In the genomic region with DNA sequence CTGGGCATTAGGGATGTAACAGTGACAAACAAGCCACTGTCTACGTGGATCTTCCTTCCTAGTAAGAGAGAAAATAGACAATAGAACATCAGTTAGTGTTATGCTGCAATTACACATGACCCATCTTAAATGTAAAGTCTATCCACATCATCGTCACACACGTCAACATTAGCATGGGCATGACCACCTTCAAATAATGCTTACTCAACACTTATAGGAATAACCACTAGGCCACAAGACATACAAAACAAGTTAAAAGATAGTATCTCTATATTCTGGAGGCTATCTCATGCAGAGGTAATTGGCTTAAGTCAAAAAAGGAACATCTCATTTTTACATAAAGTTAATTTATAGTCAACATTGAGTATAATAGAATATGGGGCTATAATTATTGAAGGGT, we compare ENCODE assay signal across 26 cellular contexts.
DNase-seq lines count a peak whose midpoint lies in the region; ATAC-seq, FAIRE-seq and TF ChIP-seq lines count a peak whose summit lies in the region.
"Had no signal": no experiment of that assay in that cellular context is flagged by ENCODE, and none has a peak within 500 bp of the region (broad histone marks: within the 10 kb centered on the region; RNA-seq: fewer than 3 reads in every experiment).

No MANE protein-coding gene starts in this region.

- H3K27me3 Mint-ChIP-seq in activated naive CD8-positive, alpha-beta T cell treated with anti-CD3 and anti-CD28 coated beads for 36 hours: peaks cover 19% of the 10 kb centered on the region

- H3K27me3 ChIP-seq in HepG2 (ENCODE audit: control insufficient read depth in 1 of 2, insufficient read depth in 2 of 2, low read length in 2 of 2) (peaks cover 0 to 11% of the 10 kb centered on the region in 2 experiments; a peak in 1 of 5 replicates), right lobe of liver (no peaks in the 10 kb centered on the region), K562 (ENCODE audit: control insufficient read depth in 2 of 2, insufficient read depth in 2 of 2, low read length in 2 of 2) (no peaks in the 10 kb centered on the region)
- H3K27me3 ChIP-seq: BE2C, BLaER1 had no signal

- intact Hi-C loops in HepG2 (cut with micrococcal nuclease; ENCODE audit: unreplicated experiment): no loop called here
- intact Hi-C loops in right lobe of liver (cut with DNase I): no loop called here
- intact Hi-C loops in K562 (cut with micrococcal nuclease): no loop called here

- no peak overlapping the region for H3K9ac ChIP-seq in HepG2 (ENCODE audit: insufficient read depth, low read depth, low read length)
- H3K9ac ChIP-seq in K562 (ENCODE audit: insufficient read depth in 1 of 2, low read depth in 2 of 2, low read length in 2 of 2): no peak overlapping the region
- H3K9ac ChIP-seq: BLaER1 had no signal

- POLR2A ChIA-PET in HepG2 (lab: Yijun Ruan, JAX): no interaction called here
- POLR2A ChIA-PET in K562 (lab: Yijun Ruan, JAX): no interaction called here

- TF ChIP-seq EP300 in HepG2 (IDR thresholded peaks at IDR 0.05; ENCODE audit: low read depth in 2 of 2, low read length in 2 of 2) (no peak), HepG2 (CRISPR knock-in tag; IDR thresholded peaks at IDR 0.05; ENCODE audit: borderline replicate concordance) (no peak), K562 (IDR thresholded peaks at IDR 0.05; ENCODE audit: low read length) (no peak)

- H3K4me1 ChIP-seq in HepG2 (ENCODE audit: insufficient read depth, low read length) (no peaks in the 10 kb centered on the region), right lobe of liver (no peaks in the 10 kb centered on the region), K562 (replicated peaks in 1 of 2; ENCODE audit: control insufficient read depth in 2 of 2, insufficient read depth in 2 of 2, low read length in 2 of 2) (no peaks in the 10 kb centered on the region)
- H3K4me1 ChIP-seq: BE2C, BLaER1 had no signal

- TF ChIP-seq RAD21 in HepG2 (CRISPR knock-in tag; IDR thresholded peaks at IDR 0.05): no peak
- TF ChIP-seq RAD21 in K562 (CRISPR knock-in tag; conservative IDR thresholded peaks at IDR 0.05 in 1 of 2, IDR thresholded peaks at IDR 0.05 in 1 of 2): no peak

- H2AFZ ChIP-seq in HepG2 (ENCODE audit: low read length) (no peak overlapping the region), K562 (ENCODE audit: low read depth, low read length) (no peak overlapping the region)

- BruUV-seq in HepG2 (replicated peaks; lab: Mats Ljungman, UMichigan) (no TSS peak), K562 (replicated peaks; lab: Mats Ljungman, UMichigan) (no TSS peak)

- H3K4me2 ChIP-seq in HepG2 (ENCODE audit: low read depth, low read length) (no peak overlapping the region), K562 (ENCODE audit: insufficient read depth, low read length) (no peak overlapping the region)
- H3K4me2 ChIP-seq: BLaER1 had no signal

- no peaks in the 10 kb centered on the region for H3K9me3 ChIP-seq in HepG2 (ENCODE audit: low read length)
- no peaks in the 10 kb centered on the region for H3K9me3 ChIP-seq in right lobe of liver
- H3K9me3 ChIP-seq in K562 (replicated peaks; ENCODE audit: control insufficient read depth, insufficient read depth, low read depth, low read length): no peaks in the 10 kb centered on the region
- H3K9me3 ChIP-seq: BE2C, BLaER1 had no signal

- no peak overlapping the region for H3K27ac Mint-ChIP-seq in activated naive CD8-positive, alpha-beta T cell treated with anti-CD3 and anti-CD28 coated beads for 36 hours
- H3K27ac Mint-ChIP-seq: CD14-positive monocyte; CD4-positive, alpha-beta memory T cell; CD4-positive, CD25-positive, alpha-beta regulatory T cell; CD8-positive, alpha-beta memory T cell had no signal

- in situ Hi-C loops in HepG2 (cut with HindIII; ENCODE audit: extremely low pct_ligation_motif_present, low pct_unique_long_range_greater_than_20kb): no loop called here
- in situ Hi-C loops in K562 (cut with MboI): no loop called here

- WGBS in HepG2 (ENCODE audit: low lambda C conversion rate): 16% methylated on average over 3 of the region's 3 CpGs
- WGBS in right lobe of liver (ENCODE audit: insufficient coverage, low coverage, low lambda C conversion rate, missing lambda C conversion rate): 87% methylated on average over 3 of the region's 3 CpGs
- WGBS in K562 (ENCODE audit: insufficient coverage, low coverage, missing lambda C conversion rate): 2% methylated on average over 3 of the region's 3 CpGs

- TF ChIP-seq CTCF in HepG2 (CRISPR knock-in tag; IDR thresholded peaks at IDR 0.05): no peak
- no peak for TF ChIP-seq CTCF in right lobe of liver (IDR thresholded peaks at IDR 0.05)
- no peak for TF ChIP-seq CTCF in K562 (IDR thresholded peaks at IDR 0.05 in 2 of 3, conservative IDR thresholded peaks at IDR 0.05 in 1 of 3; ENCODE audit: insufficient read depth in 2 of 3, low read depth in 1 of 3, low read length in 3 of 3)

- H3K27ac ChIP-seq in HepG2 (ENCODE audit: extremely low read length, insufficient read depth, low read length): no peak overlapping the region
- H3K27ac ChIP-seq in right lobe of liver: no peak overlapping the region
- H3K27ac ChIP-seq in K562 (ENCODE audit: extremely low read depth, low read depth, low read length): no peak overlapping the region
- H3K27ac ChIP-seq: 22Rv1, BLaER1 had no signal

- no peaks in the 10 kb centered on the region for H3K4me1 Mint-ChIP-seq in activated naive CD8-positive, alpha-beta T cell treated with anti-CD3 and anti-CD28 coated beads for 36 hours
- H3K4me1 Mint-ChIP-seq: CD14-positive monocyte; CD4-positive, CD25-positive, alpha-beta regulatory T cell; CD8-positive, alpha-beta memory T cell had no signal

- H3K4me3 ChIP-seq in HepG2 (replicated peaks in 1 of 3; ENCODE audit: insufficient read depth in 1 of 3, low read depth in 2 of 3, low read length in 3 of 3) (no peak overlapping the region), right lobe of liver (no peak overlapping the region), K562 (no peak overlapping the region)
- H3K4me3 ChIP-seq: BLaER1, GM12878 had no signal

- ATAC-seq in HepG2 (no peak), right lobe of liver (no peak), K562 (no peak), GM18511 (IDR thresholded peaks at IDR 0.05; ENCODE audit: unreplicated experiment) (no peak)
- ATAC-seq: GM12878 had no signal

- FAIRE-seq in HepG2 (lab: Jason Lieb, UNC) (no peak), K562 (lab: Jason Lieb, UNC) (no peak)
- FAIRE-seq: GM12878, GM12892, GM18507, GM19239 had no signal

- TF ChIP-seq POLR2A in HepG2 (IDR thresholded peaks at IDR 0.05; ENCODE audit: insufficient read depth in 1 of 2, low read depth in 2 of 2, low read length in 2 of 2): no peak
- TF ChIP-seq POLR2A in right lobe of liver (IDR thresholded peaks at IDR 0.05): no peak
- TF ChIP-seq POLR2A in K562 (conservative IDR thresholded peaks at IDR 0.05): no peak

- H3K79me2 ChIP-seq in HepG2 (ENCODE audit: insufficient read depth, low read length) (no peaks in the 10 kb centered on the region), K562 (ENCODE audit: control insufficient read depth, insufficient read depth, low read length) (no peaks in the 10 kb centered on the region)

- CTCF ChIA-PET in HepG2 (lab: Yijun Ruan, JAX; ENCODE audit: low intra/inter-chr PET ratio, low total read pairs): no interaction called here
- CTCF ChIA-PET in K562 (lab: Yijun Ruan, JAX; ENCODE audit: low intra/inter-chr PET ratio): no interaction called here

- no peaks in the 10 kb centered on the region for H3K36me3 ChIP-seq in HepG2 (replicated peaks in 1 of 2; ENCODE audit: control insufficient read depth in 1 of 2, insufficient read depth in 2 of 2, low read length in 2 of 2)
- H3K36me3 ChIP-seq in right lobe of liver: no peaks in the 10 kb centered on the region
- H3K36me3 ChIP-seq in K562 (ENCODE audit: control insufficient read depth, insufficient read depth, low read length): no peaks in the 10 kb centered on the region
- H3K36me3 ChIP-seq: BE2C, BLaER1 had no signal

- H3K9me1 ChIP-seq in K562 (ENCODE audit: control insufficient read depth, insufficient read depth, low read length): no peaks in the 10 kb centered on the region

- DNase-seq in HepG2 (ENCODE audit: low spot score) (no peak), right lobe of liver (no peak), K562 (ENCODE audit: extremely low read depth in 1 of 4, low spot score in 3 of 4) (no peak)
- DNase-seq in activated naive CD8-positive, alpha-beta T cell treated with anti-CD3 and anti-CD28 coated beads for 36 hours: no peak
- DNase-seq: ACHN; BE2C; C1 segment of cervical spinal cord; CD4-positive, alpha-beta memory T cell; CD4-positive, CD25-positive, alpha-beta regulatory T cell; CD8-positive, alpha-beta memory T cell; COR-L47; DMS 273 treated with DMSO at 0.1 percent for 48 hours; DMS153; DMS53; DMS79; DND-41; EL; GDM1 had no signal

- no peak overlapping the region for H3K4me3 Mint-ChIP-seq in activated naive CD8-positive, alpha-beta T cell treated with anti-CD3 and anti-CD28 coated beads for 36 hours
- H3K4me3 Mint-ChIP-seq: CD14-positive monocyte; CD4-positive, alpha-beta memory T cell; CD4-positive, CD25-positive, alpha-beta regulatory T cell; CD8-positive, alpha-beta memory T cell had no signal

- no peaks in the 10 kb centered on the region for H3K36me3 Mint-ChIP-seq in activated naive CD8-positive, alpha-beta T cell treated with anti-CD3 and anti-CD28 coated beads for 36 hours
- H3K36me3 Mint-ChIP-seq: CD14-positive monocyte; CD4-positive, alpha-beta memory T cell; CD4-positive, CD25-positive, alpha-beta regulatory T cell; CD8-positive, alpha-beta memory T cell had no signal

- H3K9me3 Mint-ChIP-seq in activated naive CD8-positive, alpha-beta T cell treated with anti-CD3 and anti-CD28 coated beads for 36 hours: no peaks in the 10 kb centered on the region
- H3K9me3 Mint-ChIP-seq: CD4-positive, alpha-beta memory T cell; CD4-positive, CD25-positive, alpha-beta regulatory T cell; CD8-positive, alpha-beta memory T cell had no signal

- H4K20me1 ChIP-seq in HepG2 (ENCODE audit: insufficient read depth, low read length): no peaks in the 10 kb centered on the region
- H4K20me1 ChIP-seq in K562 (replicated peaks; ENCODE audit: control insufficient read depth, insufficient read depth, low read length): no peaks in the 10 kb centered on the region
- H4K20me1 ChIP-seq: BLaER1 had no signal

TF ChIP-seq in K562, 482 proteins besides CTCF, POLR2A, EP300 and RAD21:
- TF ChIP-seq ZFPM2 (CRISPR knock-in tag; IDR thresholded peaks at IDR 0.05) (no peak), MAFF (IDR thresholded peaks at IDR 0.05; ENCODE audit: low read length) (peak; percentile 30; the same call in 1 of the 2 replicates), ZNF316 (IDR thresholded peaks at IDR 0.05) (peak; percentile 68; the same call in 1 of the 2 replicates), MAFK (IDR thresholded peaks at IDR 0.05; ENCODE audit: low read length) (peak; percentile 51; the same call in 1 of the 2 replicates), ZNF696 (CRISPR knock-in tag; conservative IDR thresholded peaks at IDR 0.05) (no peak), ETV6 (IDR thresholded peaks at IDR 0.05; ENCODE audit: borderline replicate concordance in 1 of 2, low read depth in 2 of 2, low read length in 1 of 2) (no peak), ETV6 (CRISPR knock-in tag; IDR thresholded peaks at IDR 0.05; ENCODE audit: borderline replicate concordance) (no peak), MAFG (tag; conservative IDR thresholded peaks at IDR 0.05) (peak; percentile 53; the same call in 1 of the 2 replicates), ZNF717 (CRISPR knock-in tag; IDR thresholded peaks at IDR 0.05) (no peak), C11orf30 (IDR thresholded peaks at IDR 0.05; ENCODE audit: low read depth) (peak; percentile 37; the same call in 1 of the 2 replicates)
TF ChIP-seq in K562: peak in this region for 5.
